Comparison of ENCODE assay signal across 9 cellular contexts in genomic region chrX:49122499-49122898, GRCh38. TPM values are rescaled to one million over a fixed set of nuclear protein-coding genes. Genes with fewer than 3 reads are reported as not detected.
DNase-seq lines count a peak whose midpoint lies in the region; ATAC-seq, FAIRE-seq and TF ChIP-seq lines count a peak whose summit lies in the region.
"Had no signal": no experiment of that assay in that cellular context is flagged by ENCODE, and none has a peak within 500 bp of the region (broad histone marks: within the 10 kb centered on the region; RNA-seq: fewer than 3 reads in every experiment).

No MANE protein-coding gene starts in this region.

- H2AFZ ChIP-seq in K562 (ENCODE audit: low read depth, low read length), result no peak overlapping the region

- POLR2A ChIA-PET in K562 (lab: Yijun Ruan, JAX) (no interaction called here), RWPE1 (lab: Yijun Ruan, JAX; ENCODE audit: low non-redundant PET) (no interaction called here)

- CTCF ChIA-PET in K562 (lab: Yijun Ruan, JAX; ENCODE audit: low intra/inter-chr PET ratio) (no interaction called here), RWPE1 (lab: Yijun Ruan, JAX) (interaction anchor here (0.5 kb wide), 1 partner anchor 33 kb away, joined by 3 read pairs; no protein-coding TSS in a partner anchor)

- no peak for TF ChIP-seq RAD21 in K562 (CRISPR knock-in tag; conservative IDR thresholded peaks at IDR 0.05 in 1 of 2, IDR thresholded peaks at IDR 0.05 in 1 of 2)

- H4K20me1 ChIP-seq in K562 (replicated peaks; ENCODE audit: control insufficient read depth, insufficient read depth, low read length), result no peaks in the 10 kb centered on the region; the same call in 1 of the 2 replicates

- H3K9ac ChIP-seq in K562 (ENCODE audit: insufficient read depth in 1 of 2, low read depth in 2 of 2, low read length in 2 of 2) (peak overlapping the region; percentile 93 to 99), mucosa of stomach (ENCODE audit: low read length) (peak overlapping the region; percentile 88)

- DNase-seq in stimulated activated naive CD8-positive, alpha-beta T cell treated with anti-CD3 and anti-CD28 coated beads, Interleukin-15, Interleukin-2, amounts not matched to agents 100 U/mL and 50 U/mL, for 24 hours, result no peak
- peak in 1 of 4 experiments; percentile 11 for DNase-seq in K562 (ENCODE audit: extremely low read depth in 1 of 4, low spot score in 3 of 4)
- DNase-seq in NCI-H2196 treated with DMSO at 0.1 percent for 48 hours (lab: John Stamatoyannopoulos, UW; ENCODE audit: unreplicated experiment), result no peak
- no peak for DNase-seq in RWPE1 (ENCODE audit: low spot score)
- DNase-seq: dermis blood vessel endothelial cell had no signal

- H3K4me1 ChIP-seq in K562 (replicated peaks in 1 of 2; ENCODE audit: control insufficient read depth in 2 of 2, insufficient read depth in 2 of 2, low read length in 2 of 2), result peaks cover 0 to 17% of the 10 kb centered on the region in 2 experiments; a peak in 4 of 5 replicates
- H3K4me1 ChIP-seq in mucosa of stomach (ENCODE audit: control insufficient read depth, insufficient read depth, low read length), result peaks cover 3% of the 10 kb centered on the region

- peak overlapping the region; percentile 90 for H3K4me2 ChIP-seq in K562 (ENCODE audit: insufficient read depth, low read length)

- BruUV-seq in K562 (replicated peaks; lab: Mats Ljungman, UMichigan), result no TSS peak

- FAIRE-seq in K562 (lab: Jason Lieb, UNC), result no peak

- H3K4me1 Mint-ChIP-seq in stimulated activated naive CD8-positive, alpha-beta T cell treated with anti-CD3 and anti-CD28 coated beads, Interleukin-15, Interleukin-2, amounts not matched to agents 100 ng/mL and 50 ng/mL, for 24 hours (ENCODE audit: low read depth), result peaks cover 28% of the 10 kb centered on the region

- ATAC-seq in stimulated activated naive CD8-positive, alpha-beta T cell treated with anti-CD3 and anti-CD28 coated beads, Interleukin-15, Interleukin-2, amounts not matched to agents 100 U/mL and 50 U/mL, for 24 hours, result no peak
- no peak for ATAC-seq in K562
- no peak for ATAC-seq in HG02759 (IDR thresholded peaks at IDR 0.05; ENCODE audit: unreplicated experiment)
- ATAC-seq in GM18867 (IDR thresholded peaks at IDR 0.05; ENCODE audit: unreplicated experiment), result no peak

- no peaks in the 10 kb centered on the region for H3K9me3 Mint-ChIP-seq in stimulated activated naive CD8-positive, alpha-beta T cell treated with anti-CD3 and anti-CD28 coated beads, Interleukin-15, Interleukin-2, amounts not matched to agents 100 ng/mL and 50 ng/mL, for 24 hours

- in situ Hi-C loops in K562 (cut with MboI), result no loop called here

- H3K9me3 ChIP-seq in K562 (replicated peaks; ENCODE audit: control insufficient read depth, insufficient read depth, low read depth, low read length) (no peaks in the 10 kb centered on the region), mucosa of stomach (ENCODE audit: control insufficient read depth, low read length) (no peaks in the 10 kb centered on the region)

- H3K4me3 Mint-ChIP-seq in stimulated activated naive CD8-positive, alpha-beta T cell treated with anti-CD3 and anti-CD28 coated beads, Interleukin-15, Interleukin-2, amounts not matched to agents 100 ng/mL and 50 ng/mL, for 24 hours, result peak overlapping the region; percentile 89

- H3K27ac Mint-ChIP-seq in stimulated activated naive CD8-positive, alpha-beta T cell treated with anti-CD3 and anti-CD28 coated beads, Interleukin-15, Interleukin-2, amounts not matched to agents 100 ng/mL and 50 ng/mL, for 24 hours, result no peak overlapping the region

- no peaks in the 10 kb centered on the region for H3K27me3 ChIP-seq in K562 (ENCODE audit: control insufficient read depth in 2 of 2, insufficient read depth in 2 of 2, low read length in 2 of 2)
- H3K27me3 ChIP-seq in mucosa of stomach (ENCODE audit: control insufficient read depth, insufficient read depth, low read length), result no peaks in the 10 kb centered on the region

- TF ChIP-seq CTCF in K562 (IDR thresholded peaks at IDR 0.05 in 2 of 3, conservative IDR thresholded peaks at IDR 0.05 in 1 of 3; ENCODE audit: insufficient read depth in 2 of 3, low read depth in 1 of 3, low read length in 3 of 3) (no peak), RWPE1 (conservative IDR thresholded peaks at IDR 0.05; ENCODE audit: low read depth) (no peak)

- H3K9me1 ChIP-seq in K562 (ENCODE audit: control insufficient read depth, insufficient read depth, low read length), result no peaks in the 10 kb centered on the region

- no peak for TF ChIP-seq EP300 in K562 (IDR thresholded peaks at IDR 0.05; ENCODE audit: low read length)

- no peak for TF ChIP-seq POLR2A in K562 (conservative IDR thresholded peaks at IDR 0.05)

- intact Hi-C loops in K562 (cut with micrococcal nuclease), result loop anchor here (2.0 to 5.0 kb wide), 2 partner anchors 52 to 160 kb away; no protein-coding TSS in a partner anchor

- H3K36me3 ChIP-seq in K562 (ENCODE audit: control insufficient read depth, insufficient read depth, low read length) (peaks cover 39% of the 10 kb centered on the region; the same call in 2 of the 3 replicates), mucosa of stomach (ENCODE audit: control insufficient read depth, insufficient read depth, low read length) (no peaks in the 10 kb centered on the region)

- 66% methylated on average over 4 of the region's 5 CpGs for WGBS in K562 (ENCODE audit: insufficient coverage, low coverage, missing lambda C conversion rate)

- peaks cover 25% of the 10 kb centered on the region for H3K36me3 Mint-ChIP-seq in stimulated activated naive CD8-positive, alpha-beta T cell treated with anti-CD3 and anti-CD28 coated beads, Interleukin-15, Interleukin-2, amounts not matched to agents 100 ng/mL and 50 ng/mL, for 24 hours (ENCODE audit: low read depth)

- peak overlapping the region; percentile 97 for H3K4me3 ChIP-seq in K562
- H3K4me3 ChIP-seq in mucosa of stomach (ENCODE audit: low read length), result no peak overlapping the region

- no peak overlapping the region; the same call in 2 of the 3 replicates for H3K27ac ChIP-seq in K562 (ENCODE audit: extremely low read depth, low read depth, low read length)
- no peak overlapping the region for H3K27ac ChIP-seq in RWPE1

- H3K27me3 Mint-ChIP-seq in stimulated activated naive CD8-positive, alpha-beta T cell treated with anti-CD3 and anti-CD28 coated beads, Interleukin-15, Interleukin-2, amounts not matched to agents 100 ng/mL and 50 ng/mL, for 24 hours, result no peaks in the 10 kb centered on the region

- peaks cover 14% of the 10 kb centered on the region for H3K79me2 ChIP-seq in K562 (ENCODE audit: control insufficient read depth, insufficient read depth, low read length)

RNA-seq across cellular contexts. Expression of gene GPKOW, which starts 1.0 kb away (rescaled TPM):
- total RNA-seq in K562 (2011; cell fraction: chromatin; rRNA removed; ENCODE audit: low replicate concordance), result 13.7 and 27.7 TPM in 2 replicates
- total RNA-seq in K562 (2011; cell fraction: nucleolus; rRNA removed), result 19.3 and 21.2 TPM in 2 replicates
- 16.6 and 19.1 TPM in 2 replicates for total RNA-seq in K562 (2011; cell fraction: nucleoplasm; rRNA removed)
- total RNA-seq in K562 (2014; rRNA removed) (44.8 and 49.6 TPM in 2 replicates), K562 (2014; rRNA removed; fragmentation: Illumina TruSeq; extraction: Trizol) (15.0 and 16.6 TPM in 2 replicates), K562 (2015; rRNA removed; fragmentation: Illumina TruSeq; extraction: Trizol) (23.6 and 23.8 TPM in 2 replicates), K562 (2021) (29.7 and 30.0 TPM in 2 replicates)
- polyA plus RNA-seq in K562 (2011; rRNA removed) (30.1 and 34.3 TPM in 2 replicates), K562 (2014; fragmentation: Illumina TruSeq; extraction: Trizol) (31.3 and 31.4 TPM in 2 replicates), K562 (2014; fragmentation: Nextera tagmentation; extraction: Ambion mirVana) (1 to 10 TPM; 3.7 to 4.5 TPM), K562 (2014; rRNA removed) (30.4 and 37.4 TPM in 2 replicates)
- polyA plus RNA-seq in K562 (2011; cell fraction: cytosol; rRNA removed), result 27.5 and 32.8 TPM in 2 replicates
- 20.6 and 21.4 TPM in 2 replicates for polyA plus RNA-seq in K562 (2011; cell fraction: nucleus; rRNA removed)
- polyA plus RNA-seq in K562 (2012), result 25.4 and 35.2 TPM in 2 replicates
- 21.1 and 27.6 TPM in 2 replicates for polyA minus RNA-seq in K562 (2011; rRNA and poly(A)+ RNA removed)
- polyA minus RNA-seq in K562 (2011; cell fraction: cytosol; rRNA and poly(A)+ RNA removed), result 15.4 and 17.1 TPM in 2 replicates
- 4.6 and 8.4 TPM in 2 replicates for polyA minus RNA-seq in K562 (2011; cell fraction: nucleus; rRNA and poly(A)+ RNA removed)

RNA-seq across cellular contexts. Expression of gene MAGIX, which starts 40.1 kb away (rescaled TPM):
- 3.0 TPM in 2 replicates for total RNA-seq in K562 (2011; cell fraction: chromatin; rRNA removed; ENCODE audit: low replicate concordance)
- 1.8 and 2.7 TPM in 2 replicates for total RNA-seq in K562 (2011; cell fraction: nucleolus; rRNA removed)
- 2.5 and 4.6 TPM in 2 replicates for total RNA-seq in K562 (2011; cell fraction: nucleoplasm; rRNA removed)
- total RNA-seq in K562 (2014; rRNA removed), result 2.5 and 3.5 TPM in 2 replicates
- total RNA-seq in K562 (2014; rRNA removed; fragmentation: Illumina TruSeq; extraction: Trizol), result 0.32 and 0.33 TPM in 2 replicates
- 0.47 and 0.79 TPM in 2 replicates for total RNA-seq in K562 (2015; rRNA removed; fragmentation: Illumina TruSeq; extraction: Trizol)
- total RNA-seq in K562 (2021), result 2.2 and 2.4 TPM in 2 replicates
- polyA plus RNA-seq in K562 (2011; rRNA removed), result 0.78 and 1.6 TPM in 2 replicates
- polyA plus RNA-seq in K562 (2011; cell fraction: cytosol; rRNA removed), result 2.6 and 4.7 TPM in 2 replicates
- polyA plus RNA-seq in K562 (2011; cell fraction: nucleus; rRNA removed), result 2.2 and 4.1 TPM in 2 replicates
- polyA plus RNA-seq in K562 (2012), result 1.1 and 1.7 TPM in 2 replicates
- 0.28 and 1.2 TPM in 2 replicates for polyA plus RNA-seq in K562 (2014; fragmentation: Illumina TruSeq; extraction: Trizol)
- under 1 TPM; 0.08 to 0.22 TPM for polyA plus RNA-seq in K562 (2014; fragmentation: Nextera tagmentation; extraction: Ambion mirVana)
- 1.4 and 1.9 TPM in 2 replicates for polyA plus RNA-seq in K562 (2014; rRNA removed)
- polyA minus RNA-seq in K562 (2011; rRNA and poly(A)+ RNA removed), result 0.91 and 1.2 TPM in 2 replicates
- polyA minus RNA-seq in K562 (2011; cell fraction: cytosol; rRNA and poly(A)+ RNA removed), result 1.0 and 2.2 TPM in 2 replicates
- polyA minus RNA-seq in K562 (2011; cell fraction: nucleus; rRNA and poly(A)+ RNA removed), result 2.2 and 2.7 TPM in 2 replicates

RNA-seq across cellular contexts. Expression of gene WDR45, which starts 42.8 kb away (rescaled TPM):
- total RNA-seq in K562 (2011; cell fraction: chromatin; rRNA removed; ENCODE audit: low replicate concordance), result 248 and 538 TPM in 2 replicates
- total RNA-seq in K562 (2011; cell fraction: nucleolus; rRNA removed), result 297 and 325 TPM in 2 replicates
- 309 and 310 TPM in 2 replicates for total RNA-seq in K562 (2011; cell fraction: nucleoplasm; rRNA removed)
- total RNA-seq in K562 (2014; rRNA removed) (52.5 and 59.7 TPM in 2 replicates), K562 (2014; rRNA removed; fragmentation: Illumina TruSeq; extraction: Trizol) (28.6 and 40.4 TPM in 2 replicates), K562 (2015; rRNA removed; fragmentation: Illumina TruSeq; extraction: Trizol) (27.5 and 29.0 TPM in 2 replicates), K562 (2021) (78.7 and 79.9 TPM in 2 replicates)
- polyA plus RNA-seq in K562 (2011; rRNA removed) (122 and 125 TPM in 2 replicates), K562 (2014; fragmentation: Illumina TruSeq; extraction: Trizol) (81.8 and 90.8 TPM in 2 replicates), K562 (2014; fragmentation: Nextera tagmentation; extraction: Ambion mirVana) (10 to 100 TPM; 19.4 to 31.0 TPM), K562 (2014; rRNA removed) (106 and 136 TPM in 2 replicates)
- 110 and 158 TPM in 2 replicates for polyA plus RNA-seq in K562 (2011; cell fraction: cytosol; rRNA removed)
- 536 and 714 TPM in 2 replicates for polyA plus RNA-seq in K562 (2011; cell fraction: nucleus; rRNA removed)
- polyA plus RNA-seq in K562 (2012), result 72.7 and 146 TPM in 2 replicates
- 50.8 and 83.2 TPM in 2 replicates for polyA minus RNA-seq in K562 (2011; rRNA and poly(A)+ RNA removed)
- polyA minus RNA-seq in K562 (2011; cell fraction: cytosol; rRNA and poly(A)+ RNA removed), result 30.2 and 31.0 TPM in 2 replicates
- polyA minus RNA-seq in K562 (2011; cell fraction: nucleus; rRNA and poly(A)+ RNA removed), result 90.1 and 104 TPM in 2 replicates

RNA-seq across cellular contexts. Expression of gene PRAF2, which starts 48.7 kb away (rescaled TPM):
- 7.1 and 19.3 TPM in 2 replicates for total RNA-seq in K562 (2011; cell fraction: chromatin; rRNA removed; ENCODE audit: low replicate concordance)
- 10.7 and 13.4 TPM in 2 replicates for total RNA-seq in K562 (2011; cell fraction: nucleolus; rRNA removed)
- total RNA-seq in K562 (2011; cell fraction: nucleoplasm; rRNA removed), result 11.1 and 15.0 TPM in 2 replicates
- total RNA-seq in K562 (2014; rRNA removed) (2.0 and 2.4 TPM in 2 replicates), K562 (2014; rRNA removed; fragmentation: Illumina TruSeq; extraction: Trizol) (0.55 and 0.64 TPM in 2 replicates), K562 (2015; rRNA removed; fragmentation: Illumina TruSeq; extraction: Trizol) (0.75 and 1.2 TPM in 2 replicates), K562 (2021) (2.8 and 3.8 TPM in 2 replicates)
- polyA plus RNA-seq in K562 (2011; rRNA removed) (2.5 and 5.3 TPM in 2 replicates), K562 (2014; fragmentation: Illumina TruSeq; extraction: Trizol) (3.6 and 3.7 TPM in 2 replicates), K562 (2014; fragmentation: Nextera tagmentation; extraction: Ambion mirVana) (under 1 TPM; 0.24 to 0.29 TPM), K562 (2014; rRNA removed) (3.8 and 5.7 TPM in 2 replicates)
- polyA plus RNA-seq in K562 (2011; cell fraction: cytosol; rRNA removed), result 2.9 and 4.7 TPM in 2 replicates
- 23.9 and 40.4 TPM in 2 replicates for polyA plus RNA-seq in K562 (2011; cell fraction: nucleus; rRNA removed)
- polyA plus RNA-seq in K562 (2012), result 2.3 and 14.7 TPM in 2 replicates
- polyA minus RNA-seq in K562 (2011; rRNA and poly(A)+ RNA removed), result 0.63 and 0.72 TPM in 2 replicates
- polyA minus RNA-seq in K562 (2011; cell fraction: cytosol; rRNA and poly(A)+ RNA removed), result 0.67 and 1.4 TPM in 2 replicates
- polyA minus RNA-seq in K562 (2011; cell fraction: nucleus; rRNA and poly(A)+ RNA removed), result 3.9 and 4.9 TPM in 2 replicates

RNA-seq across cellular contexts. Expression of gene PLP2, which starts 49.2 kb away (rescaled TPM):
- 74.1 and 122 TPM in 2 replicates for total RNA-seq in K562 (2011; cell fraction: chromatin; rRNA removed; ENCODE audit: low replicate concordance)
- 138 and 180 TPM in 2 replicates for total RNA-seq in K562 (2011; cell fraction: nucleolus; rRNA removed)
- total RNA-seq in K562 (2011; cell fraction: nucleoplasm; rRNA removed), result 178 and 233 TPM in 2 replicates
- 34.7 and 55.2 TPM in 2 replicates for total RNA-seq in K562 (2014; rRNA removed)
- total RNA-seq in K562 (2014; rRNA removed; fragmentation: Illumina TruSeq; extraction: Trizol), result 65.1 and 67.8 TPM in 2 replicates
- 70.4 and 73.0 TPM in 2 replicates for total RNA-seq in K562 (2015; rRNA removed; fragmentation: Illumina TruSeq; extraction: Trizol)
- total RNA-seq in K562 (2021), result 106 and 112 TPM in 2 replicates
- 169 and 175 TPM in 2 replicates for polyA plus RNA-seq in K562 (2011; rRNA removed)
- polyA plus RNA-seq in K562 (2011; cell fraction: cytosol; rRNA removed), result 367 and 379 TPM in 2 replicates
- polyA plus RNA-seq in K562 (2011; cell fraction: nucleus; rRNA removed), result 76.0 and 82.2 TPM in 2 replicates
- polyA plus RNA-seq in K562 (2012), result 170 and 356 TPM in 2 replicates
- 199 and 236 TPM in 2 replicates for polyA plus RNA-seq in K562 (2014; fragmentation: Illumina TruSeq; extraction: Trizol)
- 100 to 1,000 TPM; 117 to 208 TPM for polyA plus RNA-seq in K562 (2014; fragmentation: Nextera tagmentation; extraction: Ambion mirVana)
- 63.0 and 96.3 TPM in 2 replicates for polyA plus RNA-seq in K562 (2014; rRNA removed)
- polyA minus RNA-seq in K562 (2011; rRNA and poly(A)+ RNA removed), result 88.3 and 104 TPM in 2 replicates
- 55.9 and 80.5 TPM in 2 replicates for polyA minus RNA-seq in K562 (2011; cell fraction: cytosol; rRNA and poly(A)+ RNA removed)
- polyA minus RNA-seq in K562 (2011; cell fraction: nucleus; rRNA and poly(A)+ RNA removed), result 8.6 and 18.3 TPM in 2 replicates
